ENCODE assay signal across 8 cellular contexts in genomic region chr22:45010532-45010900, GRCh38. TPM values are rescaled to one million over a fixed set of nuclear protein-coding genes. Genes with fewer than 3 reads are reported as not detected.
DNase-seq lines count a peak whose midpoint lies in the region; ATAC-seq and TF ChIP-seq lines count a peak whose summit lies in the region.

No MANE protein-coding gene starts in this region.

- peak overlapping the region in 2 of 8 donors; percentile 22 to 34 for H3K27ac Mint-ChIP-seq in CD8-positive, alpha-beta memory T cell
- no peak overlapping the region for H3K27ac Mint-ChIP-seq in osteocyte (ENCODE audit: unreplicated experiment)

- H3K4me3 Mint-ChIP-seq in CD8-positive, alpha-beta memory T cell, result peak overlapping the region; percentile 11 to 89 (median 80)
- peak overlapping the region; percentile 90 for H3K4me3 Mint-ChIP-seq in osteocyte (ENCODE audit: unreplicated experiment)

- TF ChIP-seq CTCF in osteocyte (IDR thresholded peaks at IDR 0.05), result no peak

- peaks cover 51 to 55% of the 10 kb centered on the region in 2 donors for H3K27me3 Mint-ChIP-seq in CD8-positive, alpha-beta memory T cell
- H3K27me3 Mint-ChIP-seq in osteocyte (ENCODE audit: unreplicated experiment), result peaks cover 50% of the 10 kb centered on the region

- CTCF ChIA-PET in CD8-positive, alpha-beta memory T cell (lab: Charles Lee), result no interaction called here

- H3K27me3 ChIP-seq in CD8-positive, alpha-beta memory T cell (ENCODE audit: insufficient read depth, low read length, poor library complexity, severe bottlenecking), result peaks cover 12% of the 10 kb centered on the region
- H3K27me3 ChIP-seq in effector memory CD4-positive, alpha-beta T cell (replicated peaks; ENCODE audit: control insufficient read depth, insufficient read depth, low read length, poor library complexity, severe bottlenecking), result peaks cover 26% of the 10 kb centered on the region

- ATAC-seq in GM21717 (IDR thresholded peaks at IDR 0.05; ENCODE audit: unreplicated experiment), result no peak

- H3K4me1 ChIP-seq in CD8-positive, alpha-beta memory T cell (ENCODE audit: insufficient read depth, low read length), result peaks cover 7% of the 10 kb centered on the region
- peaks cover 11% of the 10 kb centered on the region for H3K4me1 ChIP-seq in effector memory CD4-positive, alpha-beta T cell (ENCODE audit: control insufficient read depth, insufficient read depth, low read length, poor library complexity, severe bottlenecking)

- H3K4me3 ChIP-seq in CD8-positive, alpha-beta memory T cell (ENCODE audit: low read length), result no peak overlapping the region
- H3K4me3 ChIP-seq in effector memory CD4-positive, alpha-beta T cell (ENCODE audit: insufficient read depth, low read depth, low read length, poor library complexity, severe bottlenecking), result peak overlapping the region; percentile 17

- H3K9me3 ChIP-seq in CD8-positive, alpha-beta memory T cell (ENCODE audit: low read length), result no peaks in the 10 kb centered on the region
- H3K9me3 ChIP-seq in effector memory CD4-positive, alpha-beta T cell (ENCODE audit: control insufficient read depth, low read length), result no peaks in the 10 kb centered on the region

- H3K36me3 ChIP-seq in CD8-positive, alpha-beta memory T cell (ENCODE audit: insufficient read depth, low read length), result no peaks in the 10 kb centered on the region
- no peaks in the 10 kb centered on the region for H3K36me3 ChIP-seq in effector memory CD4-positive, alpha-beta T cell (ENCODE audit: control insufficient read depth, insufficient read depth, low read length)

- peaks cover 0 to 3% (median 0%) of the 10 kb centered on the region in 5 donors for H3K9me3 Mint-ChIP-seq in CD8-positive, alpha-beta memory T cell
- no peaks in the 10 kb centered on the region for H3K9me3 Mint-ChIP-seq in osteocyte (ENCODE audit: unreplicated experiment)

- H3K36me3 Mint-ChIP-seq in CD8-positive, alpha-beta memory T cell, result no peaks in the 10 kb centered on the region
- H3K36me3 Mint-ChIP-seq in osteocyte (ENCODE audit: unreplicated experiment), result peaks cover 2% of the 10 kb centered on the region

- POLR2A ChIA-PET in CD8-positive, alpha-beta memory T cell (lab: Charles Lee), result no interaction called here

- no peak overlapping the region for H3K27ac ChIP-seq in CD8-positive, alpha-beta memory T cell (ENCODE audit: low read depth, low read length)
- H3K27ac ChIP-seq in effector memory CD4-positive, alpha-beta T cell (ENCODE audit: insufficient read depth, low read length, poor library complexity, severe bottlenecking), result no peak overlapping the region

- peaks cover 15 to 19% (median 18%) of the 10 kb centered on the region in 3 donors for H3K4me1 Mint-ChIP-seq in CD8-positive, alpha-beta memory T cell
- H3K4me1 Mint-ChIP-seq in osteocyte (ENCODE audit: unreplicated experiment), result peaks cover 18% of the 10 kb centered on the region

- DNase-seq in CD8-positive, alpha-beta memory T cell, result no peak
- DNase-seq in NCI-H2171 treated with DMSO at 0.1 percent for 48 hours (lab: John Stamatoyannopoulos, UW), result peak; percentile 77
- no peak for DNase-seq in effector memory CD4-positive, alpha-beta T cell
- DNase-seq in osteocyte (ENCODE audit: extremely low spot score, unreplicated experiment), result no peak
- no peak for DNase-seq in NCI-H1092 (lab: John Stamatoyannopoulos, UW)
- DNase-seq in kidney tubule cell (ENCODE audit: low spot score), result no peak
- DNase-seq in KG1 (lab: John Stamatoyannopoulos, UW), result no peak

RNA-seq across cellular contexts. Expression of gene PHF21B, which starts 0.7 kb away (rescaled TPM):
- total RNA-seq in CD8-positive, alpha-beta memory T cell, result not detected
- not detected for polyA plus RNA-seq in CD8-positive, alpha-beta memory T cell
- total RNA-seq in osteocyte, result 0.54 TPM in 1 of 2 replicates, not detected in the other
